In genomic region chr16:87380875-87381274, GRCh38 we compare ENCODE assay signal across 8 cellular contexts. TPM values are rescaled to one million over a fixed set of nuclear protein-coding genes. Genes with fewer than 3 reads are reported as not detected.
DNase-seq lines count a peak whose midpoint lies in the region; ATAC-seq and TF ChIP-seq lines count a peak whose summit lies in the region.

No MANE protein-coding gene starts in this region.

- intact Hi-C loops in dorsolateral prefrontal cortex (cut with DNase I) (loop anchor here in 1 of 2 donors (2.0 to 10.0 kb wide), 2 partner anchors 54 to 816 kb away; partner anchors contain the start of gene FOXC2), sciatic nerve (cut with DNase I) (no loop called here)

- no peaks in the 10 kb centered on the region for H3F3A ChIP-seq in MM.1S (ENCODE audit: insufficient read depth, low read length)

- H3K9me3 ChIP-seq in MM.1S (replicated peaks; ENCODE audit: insufficient read depth, low read length) (no peaks in the 10 kb centered on the region), osteoblast (ENCODE audit: low read depth, low read length) (no peaks in the 10 kb centered on the region)

- no peak for DNase-seq in MM.1S
- peak in 1 of 10 donors; percentile 11 for DNase-seq in dorsolateral prefrontal cortex
- DNase-seq in osteoblast (ENCODE audit: insufficient read length, low spot score, missing footprints) = no peak
- DNase-seq in NCI-H2171 treated with DMSO at 0.1 percent for 48 hours (lab: John Stamatoyannopoulos, UW) = no peak
- DNase-seq in sciatic nerve (ENCODE audit: low spot score) = no peak
- DNase-seq in GM19240 (ENCODE audit: insufficient read length, low spot score) = no peak

- no peaks in the 10 kb centered on the region for H4K20me1 ChIP-seq in MM.1S (ENCODE audit: insufficient read depth, low read length)
- peaks cover 35% of the 10 kb centered on the region for H4K20me1 ChIP-seq in osteoblast (ENCODE audit: insufficient read depth, low read length)

- H3K27me3 ChIP-seq in MM.1S (replicated peaks; ENCODE audit: insufficient read depth, low read length) (no peaks in the 10 kb centered on the region), dorsolateral prefrontal cortex (no peaks in the 10 kb centered on the region), osteoblast (ENCODE audit: insufficient read depth, low read length) (no peaks in the 10 kb centered on the region)

- H3K36me3 ChIP-seq in MM.1S (replicated peaks; ENCODE audit: insufficient read depth, low read length) (no peaks in the 10 kb centered on the region), osteoblast (ENCODE audit: insufficient read depth, low read length) (no peaks in the 10 kb centered on the region)

- H3K27ac ChIP-seq in C4-2B = peak overlapping the region; percentile 10; the same call in 1 of the 2 replicates
- no peak overlapping the region for H3K27ac ChIP-seq in MM.1S (ENCODE audit: low read length)
- H3K27ac ChIP-seq in dorsolateral prefrontal cortex = peak overlapping the region in 41 of 59 donors; percentile 5 to 98 (median 52)
- H3K27ac ChIP-seq in osteoblast (ENCODE audit: low read depth, low read length) = peak overlapping the region; percentile 64

- H3K9me2 ChIP-seq in MM.1S (replicated peaks; ENCODE audit: insufficient read depth, low read length) = no peaks in the 10 kb centered on the region

- H3K4me3 ChIP-seq in MM.1S (ENCODE audit: low read length) (no peak overlapping the region), dorsolateral prefrontal cortex (peak overlapping the region in 55 of 59 donors; percentile 26 to 91 (median 79)), osteoblast (ENCODE audit: insufficient read depth, low read length) (peak overlapping the region; percentile 76)

- no peak overlapping the region for H3K9ac ChIP-seq in MM.1S (ENCODE audit: low read length)

- no peak overlapping the region for H2AFZ ChIP-seq in MM.1S (ENCODE audit: low read length)
- H2AFZ ChIP-seq in osteoblast (ENCODE audit: low read length) = no peak overlapping the region

- no peak for ATAC-seq in HG03469 (IDR thresholded peaks at IDR 0.05; ENCODE audit: unreplicated experiment)
- no peak for ATAC-seq in sciatic nerve

- no peak for TF ChIP-seq CTCF in C4-2B (conservative IDR thresholded peaks at IDR 0.05)
- no peak for TF ChIP-seq CTCF in MM.1S (IDR thresholded peaks at IDR 0.05; ENCODE audit: low read length)
- no peak for TF ChIP-seq CTCF in dorsolateral prefrontal cortex (IDR thresholded peaks at IDR 0.05 in 54 of 56, conservative IDR thresholded peaks at IDR 0.05 in 2 of 56; ENCODE audit: low read depth in 1 of 56, partially characterized antibody in 56 of 56)
- TF ChIP-seq CTCF in osteoblast (IDR thresholded peaks at IDR 0.05; ENCODE audit: extremely low read depth, low read depth, low read length) = no peak

- peaks cover 50% of the 10 kb centered on the region for H3K79me2 ChIP-seq in MM.1S (ENCODE audit: low read length)
- H3K79me2 ChIP-seq in osteoblast (ENCODE audit: insufficient read depth, low read length) = peaks cover 71% of the 10 kb centered on the region

- H3K4me1 ChIP-seq in MM.1S (ENCODE audit: low read length) (0 out of 2 replicates have a peak, but pooled peaks cover 8% of the 10 kb centered on the region), osteoblast (ENCODE audit: insufficient read depth, low read length) (peaks cover 30% of the 10 kb centered on the region)

- H3K4me2 ChIP-seq in MM.1S (ENCODE audit: low read depth, low read length) = peak overlapping the region; percentile 9; the same call in 1 of the 2 replicates
- peak overlapping the region; percentile 94 for H3K4me2 ChIP-seq in osteoblast (ENCODE audit: insufficient read depth, low read length)

RNA-seq across cellular contexts. Expression of gene FBXO31, which starts 2.7 kb away (rescaled TPM):
- 100 to 1,000 TPM in 6 of 120 experiments, 10 to 100 TPM in 114; 43.6 to 107 (median 78.8) TPM for total RNA-seq in dorsolateral prefrontal cortex
- 31.2 and 33.3 TPM in 2 replicates for total RNA-seq in osteoblast
- total RNA-seq in sciatic nerve = 50.3 TPM

RNA-seq across cellular contexts. Expression of gene MAP1LC3B, which starts 11.3 kb away (rescaled TPM):
- total RNA-seq in dorsolateral prefrontal cortex (100 to 1,000 TPM in 115 of 120 experiments, 10 to 100 TPM in 5; 88.4 to 163 (median 131) TPM), osteoblast (44.5 and 62.5 TPM in 2 replicates), sciatic nerve (55.9 TPM)
